10 cellular contexts compared by ENCODE assay signal in genomic region chr4:54092405-54092759, GRCh38. TPM values are rescaled to one million over a fixed set of nuclear protein-coding genes. Genes with fewer than 3 reads are reported as not detected.
DNase-seq lines count a peak whose midpoint lies in the region; ATAC-seq, FAIRE-seq and TF ChIP-seq lines count a peak whose summit lies in the region.
"Had no signal": no experiment of that assay in that cellular context is flagged by ENCODE, and none has a peak within 500 bp of the region (broad histone marks: within the 10 kb centered on the region; RNA-seq: fewer than 3 reads in every experiment).

No MANE protein-coding gene starts in this region.

- no peaks in the 10 kb centered on the region for H3K79me2 ChIP-seq in GM12878 (ENCODE audit: control insufficient read depth, insufficient read depth, low read length)

- H3K79me1 ChIP-seq in mesenchymal stem cell (replicated peaks; ENCODE audit: low read length, poor library complexity, severe bottlenecking) = no peaks in the 10 kb centered on the region

- intact Hi-C loops in heart left ventricle (cut with DNase I) (no loop called here), left cardiac atrium (cut with DNase I) (loop anchor here in 1 of 2 donors (10.0 kb wide), 1 partner anchor 168 kb away; no protein-coding TSS in a partner anchor), GM12878 (cut with micrococcal nuclease; ENCODE audit: unreplicated experiment) (no loop called here)

- BruUV-seq in GM12878 (replicated peaks; lab: Mats Ljungman, UMichigan) = no TSS peak

- H3K4me2 ChIP-seq in GM12878 (ENCODE audit: control insufficient read depth, insufficient read depth) (peak overlapping the region; percentile 99), mesenchymal stem cell (ENCODE audit: low read length, poor library complexity, severe bottlenecking) (peak overlapping the region; percentile 94)

- peak overlapping the region in 1 of 2 experiments; percentile 61 for H2BK12ac ChIP-seq in mesenchymal stem cell (ENCODE audit: low read length in 2 of 2)

- TF ChIP-seq EP300 in GM12878 (IDR thresholded peaks at IDR 0.05; ENCODE audit: borderline replicate concordance in 1 of 2, control insufficient read depth in 1 of 2, low read depth in 2 of 2, low read length in 2 of 2) = no peak
- no peak for TF ChIP-seq EP300 in upper lobe of left lung (IDR thresholded peaks at IDR 0.05)

- H4K20me1 ChIP-seq in GM12878 (ENCODE audit: control insufficient read depth, insufficient read depth) = no peaks in the 10 kb centered on the region

- TF ChIP-seq CTCF in heart left ventricle (IDR thresholded peaks at IDR 0.05) = no peak
- TF ChIP-seq CTCF in GM12878 (IDR thresholded peaks at IDR 0.05 in 2 of 3, conservative IDR thresholded peaks at IDR 0.05 in 1 of 3; ENCODE audit: control insufficient read depth in 2 of 3, extremely low read depth in 1 of 3, insufficient read depth in 1 of 3, low read depth in 3 of 3, low read length in 3 of 3) = no peak
- no peak for TF ChIP-seq CTCF in upper lobe of left lung (IDR thresholded peaks at IDR 0.05)

- peak overlapping the region in 1 of 2 experiments; percentile 47 for H3K23ac ChIP-seq in mesenchymal stem cell (ENCODE audit: low read length in 2 of 2)

- DNase-seq in heart left ventricle = no peak
- DNase-seq in left cardiac atrium = no peak
- DNase-seq in GM12878 (ENCODE audit: low read depth, low spot score) = no peak
- no peak for DNase-seq in mesenchymal stem cell
- DNase-seq in upper lobe of left lung = no peak
- DNase-seq in retina = no peak

- RAD21 ChIA-PET in GM12878 (lab: Charles Lee; ENCODE audit: unreplicated experiment) = no interaction called here

- H3K9ac ChIP-seq in GM12878 (ENCODE audit: control insufficient read depth, insufficient read depth, low read length) (peak overlapping the region; percentile 30; the same call in 1 of the 2 replicates), mesenchymal stem cell (ENCODE audit: low read length) (peak overlapping the region; percentile 77)

- peak overlapping the region in 1 of 2 experiments; percentile 59 for H3K18ac ChIP-seq in mesenchymal stem cell (ENCODE audit: low read depth in 1 of 2, low read length in 2 of 2)

- H3K9me3 ChIP-seq in heart left ventricle (no peaks in the 10 kb centered on the region), GM12878 (replicated peaks; ENCODE audit: control insufficient read depth, insufficient read depth, low read length) (no peaks in the 10 kb centered on the region), mesenchymal stem cell (ENCODE audit: control insufficient read depth, low read length) (no peaks in the 10 kb centered on the region), upper lobe of left lung (no peaks in the 10 kb centered on the region)

- CTCF ChIA-PET in GM12878 (lab: Yijun Ruan, JAX) = interaction anchor here (1.1 kb wide), 1 partner anchor 35 kb away, joined by 3 read pairs; no protein-coding TSS in a partner anchor

- no peak overlapping the region for H3K4ac ChIP-seq in mesenchymal stem cell (ENCODE audit: low read depth in 1 of 2, low read length in 2 of 2)

- H3K4me1 ChIP-seq in heart left ventricle (peaks cover 0 to 24% (median 9%) of the 10 kb centered on the region in 12 donors), GM12878 (ENCODE audit: control insufficient read depth, insufficient read depth, low read length) (peaks cover 8% of the 10 kb centered on the region), mesenchymal stem cell (ENCODE audit: control insufficient read depth, insufficient read depth, low read depth, low read length) (peaks cover 14% of the 10 kb centered on the region), upper lobe of left lung (peaks cover 15 to 33% (median 21%) of the 10 kb centered on the region in 4 donors)

- no peak overlapping the region for H4K91ac ChIP-seq in mesenchymal stem cell (ENCODE audit: low read length)

- H2AFZ ChIP-seq in GM12878 (ENCODE audit: control insufficient read depth, low read depth, low read length) (peak overlapping the region; percentile 71; the same call in 1 of the 2 replicates), mesenchymal stem cell (ENCODE audit: low read depth, low read length) (peak overlapping the region; percentile 78)

- no peak overlapping the region for H2BK15ac ChIP-seq in mesenchymal stem cell (ENCODE audit: low read depth, poor library complexity, severe bottlenecking)

- H2AK5ac ChIP-seq in mesenchymal stem cell (ENCODE audit: low read length, severe bottlenecking) = no peak overlapping the region

- peak overlapping the region in 1 of 2 experiments; percentile 69 for H3K14ac ChIP-seq in mesenchymal stem cell (ENCODE audit: low read length in 2 of 2)

- H3K27ac ChIP-seq in heart left ventricle = no peak overlapping the region
- H3K27ac ChIP-seq in GM12878 (ENCODE audit: control insufficient read depth, insufficient read depth) = no peak overlapping the region
- H3K27ac ChIP-seq in mesenchymal stem cell (ENCODE audit: low read length, poor library complexity, severe bottlenecking) = no peak overlapping the region
- no peak overlapping the region for H3K27ac ChIP-seq in upper lobe of left lung

- TF ChIP-seq RAD21 in GM12878 (IDR thresholded peaks at IDR 0.05; ENCODE audit: insufficient read depth, low read depth, low read length) = no peak

- H3K36me3 ChIP-seq in heart left ventricle (no peaks in the 10 kb centered on the region), GM12878 (ENCODE audit: control insufficient read depth in 2 of 2, insufficient read depth in 2 of 2, low read length in 1 of 2) (no peaks in the 10 kb centered on the region), mesenchymal stem cell (ENCODE audit: control insufficient read depth in 1 of 2, insufficient read depth in 2 of 2, low read depth in 1 of 2, low read length in 2 of 2) (no peaks in the 10 kb centered on the region), upper lobe of left lung (no peaks in the 10 kb centered on the region)

- H2BK5ac ChIP-seq in mesenchymal stem cell (ENCODE audit: low read depth, low read length, poor library complexity, severe bottlenecking) = no peak overlapping the region

- H3K27me3 ChIP-seq in heart left ventricle = peaks cover 29 to 66% (median 54%) of the 10 kb centered on the region in 9 donors
- peaks cover 7 to 11% of the 10 kb centered on the region in 2 experiments; a peak in 3 of 4 replicates for H3K27me3 ChIP-seq in GM12878 (replicated peaks in 1 of 2; ENCODE audit: control insufficient read depth in 2 of 2, insufficient read depth in 2 of 2, low read length in 1 of 2)
- H3K27me3 ChIP-seq in mesenchymal stem cell (ENCODE audit: control insufficient read depth in 1 of 2, insufficient read depth in 1 of 2, low read length in 2 of 2) = peaks cover 37 to 53% of the 10 kb centered on the region in 2 experiments
- H3K27me3 ChIP-seq in upper lobe of left lung = peaks cover 0 to 48% (median 21%) of the 10 kb centered on the region in 4 donors

- POLR2A ChIA-PET in GM12878 (lab: Charles Lee) = no interaction called here

- 12 to 21% (median 16%) methylated on average over 6 of the region's 6 CpGs for WGBS in heart left ventricle, 4 donors
- WGBS in GM12878 (ENCODE audit: insufficient coverage, insufficient replicate concordance, low lambda C conversion rate, missing lambda C conversion rate) = 28% methylated on average over 6 of the region's 6 CpGs
- WGBS in mesenchymal stem cell = 19% methylated on average over 5 of the region's 6 CpGs
- WGBS in upper lobe of left lung, 2 donors = 11 to 17% methylated on average over 5 to 6 of the region's 6 CpGs

- no peak for ATAC-seq in heart left ventricle
- ATAC-seq in left cardiac atrium = no peak
- no peak for ATAC-seq in GM12878
- ATAC-seq in upper lobe of left lung (ENCODE audit: low FRiP score in 2 of 2) = no peak
- no peak for ATAC-seq in GM21825 (IDR thresholded peaks at IDR 0.05; ENCODE audit: unreplicated experiment)
- no peak for ATAC-seq in GM18861 (IDR thresholded peaks at IDR 0.05; ENCODE audit: unreplicated experiment)

- in situ Hi-C loops in GM12878 (cut with MboI) = no loop called here

- TF ChIP-seq POLR2A in heart left ventricle (IDR thresholded peaks at IDR 0.05) (no peak), GM12878 (IDR thresholded peaks at IDR 0.05; ENCODE audit: low read depth, low read length) (no peak), upper lobe of left lung (IDR thresholded peaks at IDR 0.05) (no peak)

- SMC1A ChIA-PET in GM12878 (lab: Charles Lee; ENCODE audit: uncharacterized antibody, unreplicated experiment) = no interaction called here

- H2BK120ac ChIP-seq in mesenchymal stem cell (ENCODE audit: low read depth, low read length) = no peak overlapping the region

- FAIRE-seq in GM12878 (lab: Jason Lieb, UNC) = no peak
- FAIRE-seq: G401.6 had no signal

- H4K8ac ChIP-seq in mesenchymal stem cell (ENCODE audit: low read length) = no peak overlapping the region

- H3K4me3 ChIP-seq in heart left ventricle (peak overlapping the region in 11 of 12 donors; percentile 25 to 62 (median 51)), GM12878 (peak overlapping the region; percentile 72; the same call in 1 of the 2 replicates), mesenchymal stem cell (ENCODE audit: insufficient read depth in 1 of 2, low read depth in 1 of 2, low read length in 2 of 2) (peak overlapping the region; percentile 60 to 88), upper lobe of left lung (peak overlapping the region in 3 of 4 donors; percentile 36 to 53 (median 49))

RNA-seq across cellular contexts. Expression of gene GSX2, which starts 7.6 kb away (rescaled TPM):
- not detected for total RNA-seq in heart left ventricle
- polyA plus RNA-seq in heart left ventricle = under 1 TPM in 1 of 2 donors, not detected in 1; 0.04 TPM
- total RNA-seq in left cardiac atrium = not detected
- total RNA-seq in GM12878 (2013; cell fraction: nucleolus; rRNA removed) = not detected in 2 replicates
- 0.40 TPM in 1 of 2 replicates, not detected in the other for total RNA-seq in GM12878 (2014; rRNA removed)
- total RNA-seq in GM12878 (2014; rRNA removed; fragmentation: Illumina TruSeq; extraction: Trizol) = 0.18 and 0.58 TPM in 2 replicates
- 0.32 and 0.54 TPM in 2 replicates for total RNA-seq in GM12878 (2021)
- not detected for polyA plus RNA-seq in GM12878 (2011; ENCODE audit: low read depth)
- not detected in 2 replicates for polyA plus RNA-seq in GM12878 (2011; rRNA removed)
- not detected in 2 replicates for polyA plus RNA-seq in GM12878 (2011; cell fraction: cytosol; rRNA removed)
- not detected in 2 replicates for polyA plus RNA-seq in GM12878 (2011; cell fraction: nucleus; rRNA removed)
- polyA plus RNA-seq in GM12878 (2012) = not detected in 2 replicates
- polyA plus RNA-seq in GM12878 (2014; fragmentation: Illumina TruSeq; extraction: Trizol) = not detected in 2 replicates
- under 1 TPM in 1 of 2 experiments, not detected in 1; 0.04 TPM for polyA plus RNA-seq in GM12878 (2014; fragmentation: Nextera tagmentation; extraction: Ambion mirVana)
- polyA plus RNA-seq in GM12878 (2014; rRNA removed) = 0.20 and 0.50 TPM in 2 replicates
- not detected for polyA plus RNA-seq in GM12878 (2016; fragmentation: Nextera tagmentation; extraction: Ambion mirVana)
- polyA minus RNA-seq in GM12878 (2011; rRNA and poly(A)+ RNA removed) = not detected in 2 replicates
- not detected in 2 replicates for polyA minus RNA-seq in GM12878 (2011; cell fraction: cytosol; rRNA and poly(A)+ RNA removed)
- polyA minus RNA-seq in GM12878 (2011; cell fraction: nucleus; rRNA and poly(A)+ RNA removed) = not detected in 2 replicates
- not detected for polyA plus RNA-seq in mesenchymal stem cell (2013, experiment 1 of 2)
- polyA plus RNA-seq in mesenchymal stem cell (2013, experiment 2 of 2) = not detected
- not detected for total RNA-seq in upper lobe of left lung
- total RNA-seq: T-helper 2 cell treated with Interferon-gamma antibody and Interleukin-4, amounts not matched to agents 100 ng/mL and 5 ng/mL, for 36 hours had no signal

RNA-seq across cellular contexts. Expression of gene CHIC2, which starts 28.0 kb away (rescaled TPM):
- total RNA-seq in heart left ventricle (10 to 100 TPM in 6 of 9 donors, 1 to 10 TPM in 3; 5.5 to 17.3 (median 11.2) TPM), left cardiac atrium (10 to 100 TPM; 11.0 to 16.9 TPM), GM12878 (2014; rRNA removed) (17.6 and 19.1 TPM in 2 replicates), GM12878 (2014; rRNA removed; fragmentation: Illumina TruSeq; extraction: Trizol) (13.6 and 14.2 TPM in 2 replicates), GM12878 (2021) (9.7 and 13.4 TPM in 2 replicates), upper lobe of left lung (10 to 100 TPM; 22.5 to 93.2 (median 37.6) TPM)
- polyA plus RNA-seq in heart left ventricle (10 to 100 TPM in 1 of 2 donors, 1 to 10 TPM in 1; 5.9 to 17.8 TPM), GM12878 (2011; rRNA removed) (12.1 and 16.2 TPM in 2 replicates), GM12878 (2014; fragmentation: Illumina TruSeq; extraction: Trizol) (8.1 and 9.8 TPM in 2 replicates), GM12878 (2014; fragmentation: Nextera tagmentation; extraction: Ambion mirVana) (1 to 10 TPM in 1 of 2 experiments, under 1 TPM in 1; 0.80 to 2.8 TPM), GM12878 (2014; rRNA removed) (10.2 and 12.3 TPM in 2 replicates), GM12878 (2016; fragmentation: Nextera tagmentation; extraction: Ambion mirVana) (10 to 100 TPM; 21.9 to 24.4 TPM)
- 39.5 and 49.5 TPM in 2 replicates for total RNA-seq in GM12878 (2013; cell fraction: nucleolus; rRNA removed)
- 5.0 TPM for polyA plus RNA-seq in GM12878 (2011; ENCODE audit: low read depth)
- 6.6 and 7.5 TPM in 2 replicates for polyA plus RNA-seq in GM12878 (2011; cell fraction: cytosol; rRNA removed)
- 6.9 and 8.5 TPM in 2 replicates for polyA plus RNA-seq in GM12878 (2011; cell fraction: nucleus; rRNA removed)
- polyA plus RNA-seq in GM12878 (2012) = 7.2 and 8.5 TPM in 2 replicates
- polyA minus RNA-seq in GM12878 (2011; rRNA and poly(A)+ RNA removed) = 6.4 and 7.1 TPM in 2 replicates
- 3.2 and 7.9 TPM in 2 replicates for polyA minus RNA-seq in GM12878 (2011; cell fraction: cytosol; rRNA and poly(A)+ RNA removed)
- 19.0 and 37.2 TPM in 2 replicates for polyA minus RNA-seq in GM12878 (2011; cell fraction: nucleus; rRNA and poly(A)+ RNA removed)
- 23.2 TPM for polyA plus RNA-seq in mesenchymal stem cell (2013, experiment 1 of 2)
- 23.9 TPM for polyA plus RNA-seq in mesenchymal stem cell (2013, experiment 2 of 2)
